In the genomic region with DNA sequence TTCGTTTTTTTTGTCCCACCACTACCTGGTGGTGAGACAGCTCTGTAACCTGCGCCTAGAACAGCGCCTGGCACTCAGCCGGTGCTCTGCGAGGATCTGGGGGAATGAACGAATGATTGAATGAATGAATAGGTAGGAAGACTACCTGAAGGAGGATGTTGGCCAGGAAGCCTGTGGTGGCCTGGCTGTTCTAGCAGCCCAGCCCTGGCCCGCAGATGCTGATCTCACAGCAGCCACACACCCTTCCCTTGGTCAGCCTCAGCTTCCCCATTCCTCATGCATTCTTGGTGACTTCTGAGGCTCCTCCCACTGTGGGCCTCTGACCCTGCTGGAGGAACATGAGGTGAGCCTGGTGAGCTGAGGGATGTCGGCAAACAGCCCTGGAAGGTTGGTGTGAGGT, we compare ENCODE assay signal across 25 cellular contexts. TPM values are rescaled to one million over a fixed set of nuclear protein-coding genes. Genes with fewer than 3 reads are reported as not detected.
DNase-seq lines count a peak whose midpoint lies in the region; ATAC-seq, FAIRE-seq and TF ChIP-seq lines count a peak whose summit lies in the region.
"Had no signal": no experiment of that assay in that cellular context is flagged by ENCODE, and none has a peak within 500 bp of the region (broad histone marks: within the 10 kb centered on the region; RNA-seq: fewer than 3 reads in every experiment).

No MANE protein-coding gene starts in this region.

- in situ Hi-C loops in HepG2 (cut with HindIII; ENCODE audit: extremely low pct_ligation_motif_present, low pct_unique_long_range_greater_than_20kb) (no loop called here), K562 (cut with MboI) (no loop called here)

- peaks cover 10% of the 10 kb centered on the region for H3K9me3 Mint-ChIP-seq in neural progenitor cell

- H3K4me1 ChIP-seq in right lobe of liver (no peaks in the 10 kb centered on the region), HepG2 (ENCODE audit: insufficient read depth, low read length) (no peaks in the 10 kb centered on the region), K562 (replicated peaks in 1 of 2; ENCODE audit: control insufficient read depth in 2 of 2, insufficient read depth in 2 of 2, low read length in 2 of 2) (peaks cover 0 to 20% of the 10 kb centered on the region in 2 experiments; a peak in 2 of 5 replicates), neural progenitor cell (no peaks in the 10 kb centered on the region), MM.1S (ENCODE audit: low read length) (no peaks in the 10 kb centered on the region)
- H3K4me1 ChIP-seq: breast epithelium had no signal

- H3K4me1 Mint-ChIP-seq in neural progenitor cell, result no peaks in the 10 kb centered on the region

- TF ChIP-seq POLR2A in right lobe of liver (IDR thresholded peaks at IDR 0.05) (no peak), HepG2 (IDR thresholded peaks at IDR 0.05; ENCODE audit: insufficient read depth in 1 of 2, low read depth in 2 of 2, low read length in 2 of 2) (no peak), K562 (conservative IDR thresholded peaks at IDR 0.05) (no peak)

- no TSS peak for BruUV-seq in HepG2 (replicated peaks; lab: Mats Ljungman, UMichigan)
- BruUV-seq in K562 (replicated peaks; lab: Mats Ljungman, UMichigan), result no TSS peak

- H3F3A ChIP-seq in neural progenitor cell (ENCODE audit: low read depth), result no peaks in the 10 kb centered on the region
- peaks cover 5% of the 10 kb centered on the region; the same call in 1 of the 2 replicates for H3F3A ChIP-seq in MM.1S (ENCODE audit: insufficient read depth, low read length)

- H3K9me1 ChIP-seq in K562 (ENCODE audit: control insufficient read depth, insufficient read depth, low read length), result no peaks in the 10 kb centered on the region

- no peaks in the 10 kb centered on the region for H3K36me3 Mint-ChIP-seq in neural progenitor cell
- H3K36me3 Mint-ChIP-seq: activated CD4-positive, alpha-beta memory T cell treated with anti-CD3 and anti-CD28 coated beads for 36 hours; CD4-positive, CD25-positive, alpha-beta regulatory T cell; naive B cell; WTC11 had no signal

- intact Hi-C loops in right lobe of liver (cut with DNase I) (loop anchor here in 1 of 2 donors (10.0 kb wide), 1 partner anchor 74 kb away; no protein-coding TSS in a partner anchor), HepG2 (cut with micrococcal nuclease; ENCODE audit: unreplicated experiment) (no loop called here), K562 (cut with micrococcal nuclease) (no loop called here)

- H3K4me2 ChIP-seq in HepG2 (ENCODE audit: low read depth, low read length) (no peak overlapping the region), K562 (ENCODE audit: insufficient read depth, low read length) (no peak overlapping the region), neural progenitor cell (no peak overlapping the region), MM.1S (ENCODE audit: low read depth, low read length) (no peak overlapping the region)

- peaks cover 38% of the 10 kb centered on the region for H3K27me3 Mint-ChIP-seq in neural progenitor cell (ENCODE audit: insufficient read depth, low read depth)
- H3K27me3 Mint-ChIP-seq: activated CD4-positive, alpha-beta memory T cell treated with anti-CD3 and anti-CD28 coated beads for 36 hours; T-helper 17 cell had no signal

- H3K4me3 Mint-ChIP-seq in neural progenitor cell, result peak overlapping the region; percentile 10
- H3K4me3 Mint-ChIP-seq: activated CD4-positive, alpha-beta memory T cell treated with anti-CD3 and anti-CD28 coated beads for 36 hours; T-helper 17 cell; WTC11 had no signal

- no peak for FAIRE-seq in HepG2 (lab: Jason Lieb, UNC)
- no peak for FAIRE-seq in K562 (lab: Jason Lieb, UNC)

- no peak overlapping the region for H3K27ac ChIP-seq in right lobe of liver
- H3K27ac ChIP-seq in HepG2 (ENCODE audit: extremely low read length, insufficient read depth, low read length), result no peak overlapping the region
- H3K27ac ChIP-seq in K562 (ENCODE audit: extremely low read depth, low read depth, low read length), result no peak overlapping the region
- H3K27ac ChIP-seq in neural progenitor cell, result no peak overlapping the region
- H3K27ac ChIP-seq in MM.1S (ENCODE audit: low read length), result no peak overlapping the region
- H3K27ac ChIP-seq: breast epithelium, ovary, sigmoid colon had no signal

- DNase-seq in right lobe of liver (peak; percentile 18 to 37 (median 33)), HepG2 (ENCODE audit: low spot score) (no peak), K562 (ENCODE audit: extremely low read depth in 1 of 4, low spot score in 3 of 4) (no peak), neural progenitor cell (ENCODE audit: low spot score) (no peak), NCI-H226 (no peak), MM.1S (no peak), GM19240 (ENCODE audit: insufficient read length, low spot score) (no peak)
- DNase-seq: activated CD4-positive, alpha-beta memory T cell treated with anti-CD3 and anti-CD28 coated beads for 36 hours; activated gamma-delta T cell; activated T-cell treated with anti-CD3 and anti-CD28 coated beads for 4 hours; CD4-positive, CD25-positive, alpha-beta regulatory T cell; H7; kidney glomerular epithelial cell; mesenchymal stem cell; naive B cell; NCI-H1092; NCI-H187 treated with DMSO at 0.1 percent for 48 hours; NCI-H82; ovary; SIG-M5; sigmoid colon; T-helper 17 cell had no signal

- ATAC-seq in right lobe of liver (peak in 1 of 4 donors; percentile 21), HepG2 (no peak), K562 (no peak)
- ATAC-seq: T-helper 17 cell, WTC11 had no signal

- H3K9me2 ChIP-seq in MM.1S (replicated peaks; ENCODE audit: insufficient read depth, low read length), result no peaks in the 10 kb centered on the region

- no peaks in the 10 kb centered on the region for H3K79me2 ChIP-seq in HepG2 (ENCODE audit: insufficient read depth, low read length)
- no peaks in the 10 kb centered on the region for H3K79me2 ChIP-seq in K562 (ENCODE audit: control insufficient read depth, insufficient read depth, low read length)
- H3K79me2 ChIP-seq in neural progenitor cell (ENCODE audit: low read depth), result no peaks in the 10 kb centered on the region
- H3K79me2 ChIP-seq in MM.1S (ENCODE audit: low read length), result peaks cover 5% of the 10 kb centered on the region

- WGBS in right lobe of liver (ENCODE audit: insufficient coverage, low coverage, low lambda C conversion rate, missing lambda C conversion rate), result 37% methylated on average over 4 of the region's 8 CpGs
- 3% methylated on average over 8 of the region's 8 CpGs for WGBS in HepG2 (ENCODE audit: low lambda C conversion rate)
- WGBS in K562 (ENCODE audit: insufficient coverage, low coverage, missing lambda C conversion rate), result 28% methylated on average over 8 of the region's 8 CpGs

- H4K20me1 ChIP-seq in HepG2 (ENCODE audit: insufficient read depth, low read length), result no peaks in the 10 kb centered on the region; the same call in 1 of the 2 replicates
- H4K20me1 ChIP-seq in K562 (replicated peaks; ENCODE audit: control insufficient read depth, insufficient read depth, low read length), result peaks cover 6% of the 10 kb centered on the region
- H4K20me1 ChIP-seq in neural progenitor cell (ENCODE audit: low read depth), result no peaks in the 10 kb centered on the region
- H4K20me1 ChIP-seq in MM.1S (ENCODE audit: insufficient read depth, low read length), result no peaks in the 10 kb centered on the region

- H3K4me3 ChIP-seq in right lobe of liver, result no peak overlapping the region
- H3K4me3 ChIP-seq in HepG2 (replicated peaks in 1 of 3; ENCODE audit: insufficient read depth in 1 of 3, low read depth in 2 of 3, low read length in 3 of 3), result no peak overlapping the region
- H3K4me3 ChIP-seq in K562, result no peak overlapping the region
- H3K4me3 ChIP-seq in neural progenitor cell, result no peak overlapping the region
- H3K4me3 ChIP-seq in MM.1S (ENCODE audit: low read length), result no peak overlapping the region
- H3K4me3 ChIP-seq: breast epithelium, ovary, sigmoid colon had no signal

- POLR2A ChIA-PET in HepG2 (lab: Yijun Ruan, JAX) (no interaction called here), K562 (lab: Yijun Ruan, JAX) (no interaction called here)

- H3K9me3 ChIP-seq in right lobe of liver (no peaks in the 10 kb centered on the region), HepG2 (ENCODE audit: low read length) (no peaks in the 10 kb centered on the region), K562 (replicated peaks; ENCODE audit: control insufficient read depth, insufficient read depth, low read depth, low read length) (no peaks in the 10 kb centered on the region), neural progenitor cell (ENCODE audit: low read depth) (no peaks in the 10 kb centered on the region), MM.1S (replicated peaks; ENCODE audit: insufficient read depth, low read length) (no peaks in the 10 kb centered on the region)
- H3K9me3 ChIP-seq: breast epithelium, ovary, sigmoid colon had no signal

- no peak overlapping the region for H2AFZ ChIP-seq in HepG2 (ENCODE audit: low read length)
- no peak overlapping the region for H2AFZ ChIP-seq in K562 (ENCODE audit: low read depth, low read length)
- H2AFZ ChIP-seq in neural progenitor cell (replicated peaks), result no peak overlapping the region
- no peak overlapping the region for H2AFZ ChIP-seq in MM.1S (ENCODE audit: low read length)

- no peak for TF ChIP-seq CTCF in right lobe of liver (IDR thresholded peaks at IDR 0.05)
- TF ChIP-seq CTCF in HepG2 (CRISPR knock-in tag; IDR thresholded peaks at IDR 0.05), result no peak
- no peak for TF ChIP-seq CTCF in K562 (IDR thresholded peaks at IDR 0.05 in 2 of 3, conservative IDR thresholded peaks at IDR 0.05 in 1 of 3; ENCODE audit: insufficient read depth in 2 of 3, low read depth in 1 of 3, low read length in 3 of 3)
- no peak for TF ChIP-seq CTCF in neural progenitor cell (IDR thresholded peaks at IDR 0.05)
- no peak for TF ChIP-seq CTCF in MM.1S (IDR thresholded peaks at IDR 0.05; ENCODE audit: low read length)

- no peak for TF ChIP-seq EP300 in HepG2 (IDR thresholded peaks at IDR 0.05; ENCODE audit: low read depth in 2 of 2, low read length in 2 of 2)
- TF ChIP-seq EP300 in HepG2 (CRISPR knock-in tag; IDR thresholded peaks at IDR 0.05; ENCODE audit: borderline replicate concordance), result no peak
- TF ChIP-seq EP300 in K562 (IDR thresholded peaks at IDR 0.05; ENCODE audit: low read length), result no peak

- H3K9ac ChIP-seq in HepG2 (ENCODE audit: insufficient read depth, low read depth, low read length) (no peak overlapping the region), K562 (ENCODE audit: insufficient read depth in 1 of 2, low read depth in 2 of 2, low read length in 2 of 2) (no peak overlapping the region), neural progenitor cell (no peak overlapping the region), MM.1S (ENCODE audit: low read length) (no peak overlapping the region)

- no peaks in the 10 kb centered on the region for H3K36me3 ChIP-seq in right lobe of liver
- H3K36me3 ChIP-seq in HepG2 (replicated peaks in 1 of 2; ENCODE audit: control insufficient read depth in 1 of 2, insufficient read depth in 2 of 2, low read length in 2 of 2), result no peaks in the 10 kb centered on the region
- no peaks in the 10 kb centered on the region for H3K36me3 ChIP-seq in K562 (ENCODE audit: control insufficient read depth, insufficient read depth, low read length)
- no peaks in the 10 kb centered on the region for H3K36me3 ChIP-seq in neural progenitor cell
- no peaks in the 10 kb centered on the region for H3K36me3 ChIP-seq in MM.1S (replicated peaks; ENCODE audit: insufficient read depth, low read length)
- H3K36me3 ChIP-seq: breast epithelium, ovary, sigmoid colon had no signal

- no peak overlapping the region for H3K27ac Mint-ChIP-seq in neural progenitor cell
- H3K27ac Mint-ChIP-seq: activated CD4-positive, alpha-beta memory T cell treated with anti-CD3 and anti-CD28 coated beads for 36 hours; naive B cell; T-helper 17 cell; WTC11 had no signal

- TF ChIP-seq RAD21 in HepG2 (CRISPR knock-in tag; IDR thresholded peaks at IDR 0.05) (no peak), K562 (CRISPR knock-in tag; conservative IDR thresholded peaks at IDR 0.05 in 1 of 2, IDR thresholded peaks at IDR 0.05 in 1 of 2) (no peak)

- CTCF ChIA-PET in HepG2 (lab: Yijun Ruan, JAX; ENCODE audit: low intra/inter-chr PET ratio, low total read pairs) (no interaction called here), K562 (lab: Yijun Ruan, JAX; ENCODE audit: low intra/inter-chr PET ratio) (no interaction called here)

- H3K27me3 ChIP-seq in right lobe of liver (peaks cover 0 to 4% of the 10 kb centered on the region in 2 donors), HepG2 (ENCODE audit: control insufficient read depth in 1 of 2, insufficient read depth in 2 of 2, low read length in 2 of 2) (peaks cover 4 to 50% of the 10 kb centered on the region in 2 experiments; a peak in 4 of 5 replicates), K562 (ENCODE audit: control insufficient read depth in 2 of 2, insufficient read depth in 2 of 2, low read length in 2 of 2) (peaks cover 2 to 27% of the 10 kb centered on the region in 2 experiments; a peak in 4 of 5 replicates), neural progenitor cell (peaks cover 97% of the 10 kb centered on the region), MM.1S (replicated peaks; ENCODE audit: insufficient read depth, low read length) (peaks cover 5% of the 10 kb centered on the region; the same call in 1 of the 2 replicates)

RNA-seq across cellular contexts. Expression of a gene that starts 3.7 kb away (rescaled TPM):
- not detected for total RNA-seq in right lobe of liver
- total RNA-seq in HepG2 (2016; rRNA removed; fragmentation: Illumina TruSeq; extraction: Trizol), result not detected in 2 replicates
- total RNA-seq in HepG2 (2016; cell fraction: cytosol; rRNA removed; fragmentation: Illumina TruSeq; extraction: Trizol; ENCODE audit: low read depth), result not detected in 2 replicates
- total RNA-seq in HepG2 (2016; cell fraction: insoluble cytoplasmic fraction; rRNA removed; fragmentation: Illumina TruSeq; extraction: Trizol), result not detected in 2 replicates
- not detected in 2 replicates for total RNA-seq in HepG2 (2016; cell fraction: membrane; rRNA removed; fragmentation: Illumina TruSeq; extraction: Trizol)
- total RNA-seq in HepG2 (2016; cell fraction: nucleus; rRNA removed; fragmentation: Illumina TruSeq; extraction: Trizol), result not detected in 2 replicates
- polyA plus RNA-seq in HepG2 (2011; rRNA removed), result 0.05 and 0.12 TPM in 2 replicates
- 0.01 and 0.05 TPM in 2 replicates for polyA plus RNA-seq in HepG2 (2011; cell fraction: cytosol; rRNA removed)
- 0.69 and 1.1 TPM in 2 replicates for polyA plus RNA-seq in HepG2 (2011; cell fraction: nucleus; rRNA removed)
- polyA plus RNA-seq in HepG2 (2012), result 0.08 and 0.16 TPM in 2 replicates
- polyA plus RNA-seq in HepG2 (2016; cell fraction: cytosol; fragmentation: Illumina TruSeq; extraction: Trizol; ENCODE audit: low read depth), result not detected in 2 replicates
- not detected in 2 replicates for polyA plus RNA-seq in HepG2 (2016; cell fraction: insoluble cytoplasmic fraction; fragmentation: Illumina TruSeq; extraction: Trizol; ENCODE audit: low read depth)
- polyA plus RNA-seq in HepG2 (2016; cell fraction: membrane; fragmentation: Illumina TruSeq; extraction: Trizol; ENCODE audit: low read depth), result not detected in 2 replicates
- not detected in 2 replicates for polyA plus RNA-seq in HepG2 (2016; cell fraction: nucleus; fragmentation: Illumina TruSeq; extraction: Trizol; ENCODE audit: insufficient read depth, low read depth)
- 0.05 and 0.06 TPM in 2 replicates for polyA minus RNA-seq in HepG2 (2011; rRNA and poly(A)+ RNA removed; ENCODE audit: low replicate concordance)
- not detected in 2 replicates for polyA minus RNA-seq in HepG2 (2011; cell fraction: cytosol; rRNA and poly(A)+ RNA removed)
- polyA minus RNA-seq in HepG2 (2011; cell fraction: nucleus; rRNA and poly(A)+ RNA removed), result 0.13 and 0.25 TPM in 2 replicates
- total RNA-seq in K562 (2011; cell fraction: chromatin; rRNA removed; ENCODE audit: low replicate concordance), result not detected in 2 replicates
- total RNA-seq in K562 (2011; cell fraction: nucleolus; rRNA removed), result not detected in 2 replicates
- total RNA-seq in K562 (2011; cell fraction: nucleoplasm; rRNA removed), result not detected in 2 replicates
- not detected in 2 replicates for total RNA-seq in K562 (2014; rRNA removed)
- not detected in 2 replicates for total RNA-seq in K562 (2014; rRNA removed; fragmentation: Illumina TruSeq; extraction: Trizol)
- not detected in 2 replicates for total RNA-seq in K562 (2015; rRNA removed; fragmentation: Illumina TruSeq; extraction: Trizol)
- total RNA-seq in K562 (2021), result not detected in 2 replicates
- polyA plus RNA-seq in K562 (2011; rRNA removed), result not detected in 2 replicates
- polyA plus RNA-seq in K562 (2011; cell fraction: cytosol; rRNA removed), result not detected in 2 replicates
- not detected in 2 replicates for polyA plus RNA-seq in K562 (2011; cell fraction: nucleus; rRNA removed)
- polyA plus RNA-seq in K562 (2012), result 0.03 TPM in 1 of 2 replicates, not detected in the other
- not detected in 2 replicates for polyA plus RNA-seq in K562 (2014; fragmentation: Illumina TruSeq; extraction: Trizol)
- polyA plus RNA-seq in K562 (2014; fragmentation: Nextera tagmentation; extraction: Ambion mirVana), result not detected
- polyA plus RNA-seq in K562 (2014; rRNA removed), result not detected in 2 replicates
- not detected in 2 replicates for polyA minus RNA-seq in K562 (2011; rRNA and poly(A)+ RNA removed)
- polyA minus RNA-seq in K562 (2011; cell fraction: cytosol; rRNA and poly(A)+ RNA removed), result not detected in 2 replicates
- not detected in 2 replicates for polyA minus RNA-seq in K562 (2011; cell fraction: nucleus; rRNA and poly(A)+ RNA removed)
- total RNA-seq in neural progenitor cell (ENCODE audit: low replicate concordance), result 0.34 TPM in 1 of 2 replicates, not detected in the other
- total RNA-seq: activated CD4-positive, alpha-beta memory T cell treated with anti-CD3 and anti-CD28 coated beads for 36 hours; breast epithelium; glomerular endothelial cell; H7; sigmoid colon had no signal
- polyA plus RNA-seq: CD4-positive, CD25-positive, alpha-beta regulatory T cell had no signal

RNA-seq across cellular contexts. Expression of a gene that starts 4.2 kb away (rescaled TPM):
- total RNA-seq in right lobe of liver, result 1 to 10 TPM in 4 of 6 experiments, under 1 TPM in 2; 0.61 to 2.4 (median 1.8) TPM
- 0.02 TPM in 1 of 2 replicates, not detected in the other for total RNA-seq in HepG2 (2016; rRNA removed; fragmentation: Illumina TruSeq; extraction: Trizol)
- total RNA-seq in HepG2 (2016; cell fraction: cytosol; rRNA removed; fragmentation: Illumina TruSeq; extraction: Trizol; ENCODE audit: low read depth), result not detected in 2 replicates
- not detected in 2 replicates for total RNA-seq in HepG2 (2016; cell fraction: insoluble cytoplasmic fraction; rRNA removed; fragmentation: Illumina TruSeq; extraction: Trizol)
- total RNA-seq in HepG2 (2016; cell fraction: membrane; rRNA removed; fragmentation: Illumina TruSeq; extraction: Trizol), result not detected in 2 replicates
- not detected in 2 replicates for total RNA-seq in HepG2 (2016; cell fraction: nucleus; rRNA removed; fragmentation: Illumina TruSeq; extraction: Trizol)
- polyA plus RNA-seq in HepG2 (2011; rRNA removed), result 0.08 and 0.13 TPM in 2 replicates
- 0.01 TPM in 1 of 2 replicates, not detected in the other for polyA plus RNA-seq in HepG2 (2011; cell fraction: cytosol; rRNA removed)
- 0.09 TPM in 1 of 2 replicates, not detected in the other for polyA plus RNA-seq in HepG2 (2011; cell fraction: nucleus; rRNA removed)
- not detected in 2 replicates for polyA plus RNA-seq in HepG2 (2012)
- polyA plus RNA-seq in HepG2 (2016; cell fraction: cytosol; fragmentation: Illumina TruSeq; extraction: Trizol; ENCODE audit: low read depth), result not detected in 2 replicates
- not detected in 2 replicates for polyA plus RNA-seq in HepG2 (2016; cell fraction: insoluble cytoplasmic fraction; fragmentation: Illumina TruSeq; extraction: Trizol; ENCODE audit: low read depth)
- polyA plus RNA-seq in HepG2 (2016; cell fraction: membrane; fragmentation: Illumina TruSeq; extraction: Trizol; ENCODE audit: low read depth), result not detected in 2 replicates
- not detected in 2 replicates for polyA plus RNA-seq in HepG2 (2016; cell fraction: nucleus; fragmentation: Illumina TruSeq; extraction: Trizol; ENCODE audit: insufficient read depth, low read depth)
- 0.06 and 1.8 TPM in 2 replicates for polyA minus RNA-seq in HepG2 (2011; rRNA and poly(A)+ RNA removed; ENCODE audit: low replicate concordance)
- not detected in 2 replicates for polyA minus RNA-seq in HepG2 (2011; cell fraction: cytosol; rRNA and poly(A)+ RNA removed)
- 0.26 TPM in 1 of 2 replicates, not detected in the other for polyA minus RNA-seq in HepG2 (2011; cell fraction: nucleus; rRNA and poly(A)+ RNA removed)
- total RNA-seq in K562 (2011; cell fraction: chromatin; rRNA removed; ENCODE audit: low replicate concordance), result not detected in 2 replicates
- not detected in 2 replicates for total RNA-seq in K562 (2011; cell fraction: nucleolus; rRNA removed)
- not detected in 2 replicates for total RNA-seq in K562 (2011; cell fraction: nucleoplasm; rRNA removed)
- total RNA-seq in K562 (2014; rRNA removed), result not detected in 2 replicates
- total RNA-seq in K562 (2014; rRNA removed; fragmentation: Illumina TruSeq; extraction: Trizol), result not detected in 2 replicates
- not detected in 2 replicates for total RNA-seq in K562 (2015; rRNA removed; fragmentation: Illumina TruSeq; extraction: Trizol)
- total RNA-seq in K562 (2021), result 0.44 and 0.45 TPM in 2 replicates
- polyA plus RNA-seq in K562 (2011; rRNA removed), result not detected in 2 replicates
- polyA plus RNA-seq in K562 (2011; cell fraction: cytosol; rRNA removed), result 0.01 and 0.06 TPM in 2 replicates
- polyA plus RNA-seq in K562 (2011; cell fraction: nucleus; rRNA removed), result not detected in 2 replicates
- polyA plus RNA-seq in K562 (2012), result not detected in 2 replicates
- polyA plus RNA-seq in K562 (2014; fragmentation: Illumina TruSeq; extraction: Trizol), result not detected in 2 replicates
- not detected for polyA plus RNA-seq in K562 (2014; fragmentation: Nextera tagmentation; extraction: Ambion mirVana)
- not detected in 2 replicates for polyA plus RNA-seq in K562 (2014; rRNA removed)
- not detected in 2 replicates for polyA minus RNA-seq in K562 (2011; rRNA and poly(A)+ RNA removed)
- polyA minus RNA-seq in K562 (2011; cell fraction: cytosol; rRNA and poly(A)+ RNA removed), result not detected in 2 replicates
- 0.13 TPM in 1 of 2 replicates, not detected in the other for polyA minus RNA-seq in K562 (2011; cell fraction: nucleus; rRNA and poly(A)+ RNA removed)
- 0.11 and 0.99 TPM in 2 replicates for total RNA-seq in neural progenitor cell (ENCODE audit: low replicate concordance)

RNA-seq across cellular contexts. Expression of a gene that starts 40.1 kb away (rescaled TPM):
- 10 to 100 TPM; 17.6 to 27.0 (median 19.5) TPM for total RNA-seq in right lobe of liver
- total RNA-seq in HepG2 (2016; rRNA removed; fragmentation: Illumina TruSeq; extraction: Trizol), result 51.5 and 58.6 TPM in 2 replicates
- 48.9 and 55.7 TPM in 2 replicates for total RNA-seq in HepG2 (2016; cell fraction: cytosol; rRNA removed; fragmentation: Illumina TruSeq; extraction: Trizol; ENCODE audit: low read depth)
- 51.6 and 61.0 TPM in 2 replicates for total RNA-seq in HepG2 (2016; cell fraction: insoluble cytoplasmic fraction; rRNA removed; fragmentation: Illumina TruSeq; extraction: Trizol)
- 52.4 and 71.0 TPM in 2 replicates for total RNA-seq in HepG2 (2016; cell fraction: membrane; rRNA removed; fragmentation: Illumina TruSeq; extraction: Trizol)
- total RNA-seq in HepG2 (2016; cell fraction: nucleus; rRNA removed; fragmentation: Illumina TruSeq; extraction: Trizol), result 29.5 and 34.5 TPM in 2 replicates
- polyA plus RNA-seq in HepG2 (2011; rRNA removed), result 16.2 and 20.5 TPM in 2 replicates
- 13.8 and 24.4 TPM in 2 replicates for polyA plus RNA-seq in HepG2 (2011; cell fraction: cytosol; rRNA removed)
- 33.5 and 35.1 TPM in 2 replicates for polyA plus RNA-seq in HepG2 (2011; cell fraction: nucleus; rRNA removed)
- 17.3 and 21.8 TPM in 2 replicates for polyA plus RNA-seq in HepG2 (2012)
- polyA plus RNA-seq in HepG2 (2016; cell fraction: cytosol; fragmentation: Illumina TruSeq; extraction: Trizol; ENCODE audit: low read depth), result 29.9 and 32.8 TPM in 2 replicates
- polyA plus RNA-seq in HepG2 (2016; cell fraction: insoluble cytoplasmic fraction; fragmentation: Illumina TruSeq; extraction: Trizol; ENCODE audit: low read depth), result 34.6 and 35.0 TPM in 2 replicates
- polyA plus RNA-seq in HepG2 (2016; cell fraction: membrane; fragmentation: Illumina TruSeq; extraction: Trizol; ENCODE audit: low read depth), result 34.0 and 36.0 TPM in 2 replicates
- 42.1 and 44.0 TPM in 2 replicates for polyA plus RNA-seq in HepG2 (2016; cell fraction: nucleus; fragmentation: Illumina TruSeq; extraction: Trizol; ENCODE audit: insufficient read depth, low read depth)
- polyA minus RNA-seq in HepG2 (2011; rRNA and poly(A)+ RNA removed; ENCODE audit: low replicate concordance), result 19.1 and 32.1 TPM in 2 replicates
- 12.8 and 15.7 TPM in 2 replicates for polyA minus RNA-seq in HepG2 (2011; cell fraction: cytosol; rRNA and poly(A)+ RNA removed)
- polyA minus RNA-seq in HepG2 (2011; cell fraction: nucleus; rRNA and poly(A)+ RNA removed), result 26.6 and 27.8 TPM in 2 replicates
- 7.2 and 32.5 TPM in 2 replicates for total RNA-seq in K562 (2011; cell fraction: chromatin; rRNA removed; ENCODE audit: low replicate concordance)
- total RNA-seq in K562 (2011; cell fraction: nucleolus; rRNA removed), result 37.2 and 47.1 TPM in 2 replicates
- total RNA-seq in K562 (2011; cell fraction: nucleoplasm; rRNA removed), result 21.3 and 24.4 TPM in 2 replicates
- 53.4 and 63.9 TPM in 2 replicates for total RNA-seq in K562 (2014; rRNA removed)
- 3.7 and 4.7 TPM in 2 replicates for total RNA-seq in K562 (2014; rRNA removed; fragmentation: Illumina TruSeq; extraction: Trizol)
- 35.3 and 35.5 TPM in 2 replicates for total RNA-seq in K562 (2015; rRNA removed; fragmentation: Illumina TruSeq; extraction: Trizol)
- total RNA-seq in K562 (2021), result 49.0 and 54.2 TPM in 2 replicates
- polyA plus RNA-seq in K562 (2011; rRNA removed), result 11.0 and 16.2 TPM in 2 replicates
- polyA plus RNA-seq in K562 (2011; cell fraction: cytosol; rRNA removed), result 17.0 and 45.2 TPM in 2 replicates
- polyA plus RNA-seq in K562 (2011; cell fraction: nucleus; rRNA removed), result 24.0 and 35.2 TPM in 2 replicates
- 37.3 and 42.1 TPM in 2 replicates for polyA plus RNA-seq in K562 (2012)
- 6.2 and 22.8 TPM in 2 replicates for polyA plus RNA-seq in K562 (2014; fragmentation: Illumina TruSeq; extraction: Trizol)
- polyA plus RNA-seq in K562 (2014; fragmentation: Nextera tagmentation; extraction: Ambion mirVana), result 1 to 10 TPM in 1 of 2 experiments, under 1 TPM in 1; 0.41 to 2.8 TPM
- polyA plus RNA-seq in K562 (2014; rRNA removed), result 29.1 and 32.5 TPM in 2 replicates
- polyA minus RNA-seq in K562 (2011; rRNA and poly(A)+ RNA removed), result 5.8 and 8.2 TPM in 2 replicates
- polyA minus RNA-seq in K562 (2011; cell fraction: cytosol; rRNA and poly(A)+ RNA removed), result 13.1 and 16.7 TPM in 2 replicates
- 26.9 and 33.5 TPM in 2 replicates for polyA minus RNA-seq in K562 (2011; cell fraction: nucleus; rRNA and poly(A)+ RNA removed)
- 11.1 and 30.2 TPM in 2 replicates for total RNA-seq in neural progenitor cell (ENCODE audit: low replicate concordance)

Comparison
In these comparisons a context has a peak if more than half of its experiments do, and no peak if none do; other contexts are left out.
1. DNase-seq: peak in right lobe of liver (3 of 3); none in HepG2 (single experiment), K562 (0 of 4), neural progenitor cell (single experiment), NCI-H226 (single experiment), MM.1S (single experiment) and GM19240 (single experiment).